17 cellular contexts compared by ENCODE assay signal in the genomic region with DNA sequence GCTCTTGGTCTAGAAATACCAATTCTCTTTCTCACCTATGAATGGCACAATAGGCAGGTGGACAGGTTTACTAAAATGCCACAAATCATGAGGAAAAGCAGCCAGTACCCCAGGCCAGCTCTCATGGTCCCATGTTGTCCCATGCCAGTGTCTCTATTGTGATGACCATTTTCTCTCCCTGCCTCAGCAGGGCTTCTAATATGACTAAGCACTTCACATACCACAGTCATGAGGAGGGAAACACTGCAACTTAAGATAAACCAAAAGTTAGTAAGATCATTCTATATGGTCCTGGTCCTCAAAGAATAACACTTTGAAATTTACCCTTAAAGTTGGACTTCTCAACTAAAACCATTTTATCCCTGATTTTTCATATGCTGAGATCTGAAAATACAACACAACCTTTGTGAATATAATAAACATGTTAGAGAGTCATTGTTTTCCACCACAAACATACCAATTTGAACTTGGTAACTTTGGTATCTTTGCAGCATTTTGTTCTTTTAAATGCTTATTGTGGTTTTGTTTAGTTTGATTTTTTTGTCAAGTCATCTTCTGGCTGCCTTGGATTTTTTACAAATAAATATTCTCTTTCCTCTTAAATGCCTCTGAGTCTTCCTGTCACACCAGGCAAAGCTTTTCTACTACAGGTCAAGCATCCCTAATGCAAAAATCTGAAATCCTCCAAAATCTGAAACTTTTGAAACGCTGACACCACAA. TPM values are rescaled to one million over a fixed set of nuclear protein-coding genes. Genes with fewer than 3 reads are reported as not detected.
DNase-seq lines count a peak whose midpoint lies in the region; ATAC-seq and TF ChIP-seq lines count a peak whose summit lies in the region.
"Had no signal": no experiment of that assay in that cellular context is flagged by ENCODE, and none has a peak within 500 bp of the region (broad histone marks: within the 10 kb centered on the region; RNA-seq: fewer than 3 reads in every experiment).

No MANE protein-coding gene starts in this region.

- no peak overlapping the region for H3K27ac Mint-ChIP-seq in naive thymus-derived CD4-positive, alpha-beta T cell
- H3K27ac Mint-ChIP-seq: activated CD8-positive, alpha-beta T cell treated with anti-CD3 and anti-CD28 coated beads for 36 hours; T-helper 2 cell treated with Interferon-gamma antibody and Interleukin-4, amounts not matched to agents 5 μg/mL and 100 μg/mL, for 36 hours had no signal

- CTCF ChIA-PET in naive thymus-derived CD4-positive, alpha-beta T cell (lab: Charles Lee) = no interaction called here

- H3K27ac ChIP-seq in mesenchymal stem cell (ENCODE audit: low read length, poor library complexity, severe bottlenecking) (no peak overlapping the region), stomach (no peak overlapping the region)
- no peak overlapping the region for H3K27ac ChIP-seq in naive thymus-derived CD4-positive, alpha-beta T cell (ENCODE audit: low read depth, low read length)
- H3K27ac ChIP-seq: BLaER1 treated with 17β-estradiol and CSF1 and Interleukin-3, amounts not matched to agents 10 nM and 100 nM; thyroid gland had no signal

- H3K4me1 ChIP-seq in mesenchymal stem cell (ENCODE audit: control insufficient read depth, insufficient read depth, low read depth, low read length) (no peaks in the 10 kb centered on the region), stomach (peaks cover 13 to 26% (median 21%) of the 10 kb centered on the region in 4 donors)
- H3K4me1 ChIP-seq in naive thymus-derived CD4-positive, alpha-beta T cell (ENCODE audit: control insufficient read depth in 2 of 2, insufficient read depth in 2 of 2, low read length in 2 of 2) = peaks cover 9 to 14% of the 10 kb centered on the region in 2 donors

- intact Hi-C loops in stomach (cut with DNase I; ENCODE audit: low total_unique reads) = no loop called here
- intact Hi-C loops in naive thymus-derived CD4-positive, alpha-beta T cell (cut with micrococcal nuclease) = no loop called here

- H3K14ac ChIP-seq in mesenchymal stem cell (ENCODE audit: low read length in 2 of 2) = no peak overlapping the region

- no peak overlapping the region for H3K4me2 ChIP-seq in mesenchymal stem cell (ENCODE audit: low read length, poor library complexity, severe bottlenecking)
- H3K4me2 ChIP-seq: BLaER1 treated with 17β-estradiol and CSF1 and Interleukin-3, amounts not matched to agents 10 nM and 100 nM had no signal

- H2BK15ac ChIP-seq in mesenchymal stem cell (ENCODE audit: low read depth, poor library complexity, severe bottlenecking) = no peak overlapping the region

- H3K27me3 ChIP-seq in MG63 (no peaks in the 10 kb centered on the region), mesenchymal stem cell (ENCODE audit: control insufficient read depth in 1 of 2, insufficient read depth in 1 of 2, low read length in 2 of 2) (no peaks in the 10 kb centered on the region), stomach (no peaks in the 10 kb centered on the region)
- H3K27me3 ChIP-seq in naive thymus-derived CD4-positive, alpha-beta T cell (ENCODE audit: control insufficient read depth in 2 of 2, insufficient read depth in 2 of 2, low read length in 2 of 2) = no peaks in the 10 kb centered on the region
- H3K27me3 ChIP-seq: BLaER1 treated with 17β-estradiol and CSF1 and Interleukin-3, amounts not matched to agents 10 nM and 100 nM; thyroid gland had no signal

- H3K4ac ChIP-seq in mesenchymal stem cell (ENCODE audit: low read depth in 1 of 2, low read length in 2 of 2) = no peak overlapping the region

- no peak overlapping the region for H2BK12ac ChIP-seq in mesenchymal stem cell (ENCODE audit: low read length in 2 of 2)

- POLR2A ChIA-PET in naive thymus-derived CD4-positive, alpha-beta T cell (lab: Charles Lee) = no interaction called here

- H3K9me3 Mint-ChIP-seq in naive thymus-derived CD4-positive, alpha-beta T cell = peaks cover 0 to 4% (median 0%) of the 10 kb centered on the region in 11 donors
- H3K9me3 Mint-ChIP-seq: activated CD8-positive, alpha-beta T cell treated with anti-CD3 and anti-CD28 coated beads for 36 hours; T-helper 2 cell treated with Interferon-gamma antibody and Interleukin-4, amounts not matched to agents 5 μg/mL and 100 μg/mL, for 36 hours had no signal

- no peaks in the 10 kb centered on the region for H3K27me3 Mint-ChIP-seq in naive thymus-derived CD4-positive, alpha-beta T cell
- H3K27me3 Mint-ChIP-seq: activated CD8-positive, alpha-beta T cell treated with anti-CD3 and anti-CD28 coated beads for 36 hours had no signal

- H3K36me3 Mint-ChIP-seq in naive thymus-derived CD4-positive, alpha-beta T cell = peaks cover 10 to 37% (median 26%) of the 10 kb centered on the region in 5 donors

- H3K4me3 ChIP-seq in MG63 (no peak overlapping the region), mesenchymal stem cell (ENCODE audit: insufficient read depth in 1 of 2, low read depth in 1 of 2, low read length in 2 of 2) (no peak overlapping the region), stomach (no peak overlapping the region)
- no peak overlapping the region for H3K4me3 ChIP-seq in naive thymus-derived CD4-positive, alpha-beta T cell (ENCODE audit: low read length)
- H3K4me3 ChIP-seq: BLaER1 treated with 17β-estradiol and CSF1 and Interleukin-3, amounts not matched to agents 10 nM and 100 nM; thyroid gland had no signal

- no peak overlapping the region for H4K8ac ChIP-seq in mesenchymal stem cell (ENCODE audit: low read length)

- DNase-seq in EL (peak; percentile 49), MG63 (peak; percentile 2), astrocyte of the hippocampus (ENCODE audit: low read depth, low spot score) (peak; percentile 31), mesenchymal stem cell (peak; percentile 50), stomach (no peak), NCI-H1417 (lab: John Stamatoyannopoulos, UW) (no peak)
- no peak for DNase-seq in naive thymus-derived CD4-positive, alpha-beta T cell
- DNase-seq: activated CD8-positive, alpha-beta T cell treated with anti-CD3 and anti-CD28 coated beads for 36 hours; activated naive CD4-positive, alpha-beta T cell; DND-41; head of caudate nucleus; kidney glomerular epithelial cell; NCI-H187 treated with DMSO at 0.1 percent for 48 hours; thyroid gland had no signal

- H3K23ac ChIP-seq in mesenchymal stem cell (ENCODE audit: low read length in 2 of 2) = no peak overlapping the region

- no peak overlapping the region for H3K4me3 Mint-ChIP-seq in naive thymus-derived CD4-positive, alpha-beta T cell
- H3K4me3 Mint-ChIP-seq: activated CD8-positive, alpha-beta T cell treated with anti-CD3 and anti-CD28 coated beads for 36 hours; T-helper 2 cell treated with Interferon-gamma antibody and Interleukin-4, amounts not matched to agents 5 μg/mL and 100 μg/mL, for 36 hours had no signal

- no peak for TF ChIP-seq POLR2A in stomach (IDR thresholded peaks at IDR 0.05)

- TF ChIP-seq EP300 in stomach (IDR thresholded peaks at IDR 0.05) = no peak

- H3K9ac ChIP-seq in mesenchymal stem cell (ENCODE audit: low read length) = peak overlapping the region; percentile 14
- H3K9ac ChIP-seq: BLaER1 treated with 17β-estradiol and CSF1 and Interleukin-3, amounts not matched to agents 10 nM and 100 nM had no signal

- peaks cover 16% of the 10 kb centered on the region for H3K79me1 ChIP-seq in mesenchymal stem cell (replicated peaks; ENCODE audit: low read length, poor library complexity, severe bottlenecking)

- H4K91ac ChIP-seq in mesenchymal stem cell (ENCODE audit: low read length) = no peak overlapping the region

- H3K4me1 Mint-ChIP-seq in naive thymus-derived CD4-positive, alpha-beta T cell = peaks cover 22 to 47% (median 38%) of the 10 kb centered on the region in 7 donors

- no peaks in the 10 kb centered on the region for H3K9me3 ChIP-seq in MG63
- no peaks in the 10 kb centered on the region for H3K9me3 ChIP-seq in mesenchymal stem cell (ENCODE audit: control insufficient read depth, low read length)
- no peaks in the 10 kb centered on the region for H3K9me3 ChIP-seq in stomach
- H3K9me3 ChIP-seq in naive thymus-derived CD4-positive, alpha-beta T cell (ENCODE audit: control insufficient read depth in 2 of 3, low read length in 3 of 3) = no peaks in the 10 kb centered on the region
- H3K9me3 ChIP-seq: BLaER1 treated with 17β-estradiol and CSF1 and Interleukin-3, amounts not matched to agents 10 nM and 100 nM; thyroid gland had no signal

- 75% methylated on average over 1 of the region's 1 CpG for WGBS in mesenchymal stem cell
- WGBS in stomach, 5 donors = 82 to 95% (median 89%) methylated on average over 1 of the region's 1 CpG

- H3K18ac ChIP-seq in mesenchymal stem cell (ENCODE audit: low read depth in 1 of 2, low read length in 2 of 2) = no peak overlapping the region

- no peak overlapping the region for H2BK5ac ChIP-seq in mesenchymal stem cell (ENCODE audit: low read depth, low read length, poor library complexity, severe bottlenecking)

- ATAC-seq in GM19455 (IDR thresholded peaks at IDR 0.05; ENCODE audit: unreplicated experiment) = no peak
- no peak for ATAC-seq in naive thymus-derived CD4-positive, alpha-beta T cell
- ATAC-seq: activated CD8-positive, alpha-beta T cell treated with anti-CD3 and anti-CD28 coated beads for 36 hours had no signal

- H2AFZ ChIP-seq in mesenchymal stem cell (ENCODE audit: low read depth, low read length) = no peak overlapping the region

- H3K36me3 ChIP-seq in MG63 = peaks cover 2% of the 10 kb centered on the region
- peaks cover 18 to 46% of the 10 kb centered on the region in 2 experiments for H3K36me3 ChIP-seq in mesenchymal stem cell (ENCODE audit: control insufficient read depth in 1 of 2, insufficient read depth in 2 of 2, low read depth in 1 of 2, low read length in 2 of 2)
- peaks cover 9 to 49% (median 48%) of the 10 kb centered on the region in 4 donors for H3K36me3 ChIP-seq in stomach
- H3K36me3 ChIP-seq in naive thymus-derived CD4-positive, alpha-beta T cell (ENCODE audit: control insufficient read depth in 2 of 3, insufficient read depth in 3 of 3, low read length in 3 of 3) = peaks cover 4 to 43% (median 8%) of the 10 kb centered on the region in 3 experiments

- TF ChIP-seq CTCF in stomach (IDR thresholded peaks at IDR 0.05) = no peak

- H2BK120ac ChIP-seq in mesenchymal stem cell (ENCODE audit: low read depth, low read length) = no peak overlapping the region

- H2AK5ac ChIP-seq in mesenchymal stem cell (ENCODE audit: low read length, severe bottlenecking) = no peak overlapping the region

RNA-seq across cellular contexts. Expression of gene TTC5, which starts 3.5 kb away (rescaled TPM):
- 12.6 and 36.7 TPM in 2 replicates for total RNA-seq in MG63 (2014; rRNA removed; shearing (Covaris generic); ENCODE audit: low replicate concordance)
- polyA plus RNA-seq in mesenchymal stem cell (2013, experiment 1 of 2) = 8.6 TPM
- polyA plus RNA-seq in mesenchymal stem cell (2013, experiment 2 of 2) = 8.6 TPM
- total RNA-seq in stomach = 10 to 100 TPM in 2 of 5 donors, 1 to 10 TPM in 3; 2.3 to 30.3 (median 6.2) TPM
- 1 to 10 TPM; 2.9 to 5.0 (median 3.8) TPM for polyA plus RNA-seq in stomach
- total RNA-seq in naive thymus-derived CD4-positive, alpha-beta T cell = 10 to 100 TPM; 16.4 to 30.1 (median 20.3) TPM
- 10 to 100 TPM; 20.8 to 21.3 TPM for polyA plus RNA-seq in naive thymus-derived CD4-positive, alpha-beta T cell

RNA-seq across cellular contexts. Expression of gene CCNB1IP1, which starts 30.9 kb away (rescaled TPM):
- total RNA-seq in MG63 (2014; rRNA removed; shearing (Covaris generic); ENCODE audit: low replicate concordance) = 38.0 and 151 TPM in 2 replicates
- 46.1 TPM for polyA plus RNA-seq in mesenchymal stem cell (2013, experiment 1 of 2)
- polyA plus RNA-seq in mesenchymal stem cell (2013, experiment 2 of 2) = 49.5 TPM
- 100 to 1,000 TPM in 1 of 5 donors, 10 to 100 TPM in 3, 1 to 10 TPM in 1; 2.6 to 104 (median 58.9) TPM for total RNA-seq in stomach
- polyA plus RNA-seq in stomach = 10 to 100 TPM; 39.2 to 69.5 (median 52.7) TPM
- 10 to 100 TPM; 19.1 to 29.8 (median 28.7) TPM for total RNA-seq in naive thymus-derived CD4-positive, alpha-beta T cell
- 10 to 100 TPM; 14.8 to 21.4 TPM for polyA plus RNA-seq in naive thymus-derived CD4-positive, alpha-beta T cell

RNA-seq across cellular contexts. Expression of gene PARP2, which starts 41.2 kb away (rescaled TPM):
- 5.9 and 7.5 TPM in 2 replicates for total RNA-seq in MG63 (2014; rRNA removed; shearing (Covaris generic); ENCODE audit: low replicate concordance)
- 12.1 TPM for polyA plus RNA-seq in mesenchymal stem cell (2013, experiment 1 of 2)
- 12.4 TPM for polyA plus RNA-seq in mesenchymal stem cell (2013, experiment 2 of 2)
- 10 to 100 TPM in 3 of 5 donors, 1 to 10 TPM in 2; 4.1 to 30.4 (median 17.7) TPM for total RNA-seq in stomach
- 10 to 100 TPM in 2 of 3 donors, 1 to 10 TPM in 1; 7.5 to 16.0 (median 11.2) TPM for polyA plus RNA-seq in stomach
- total RNA-seq in naive thymus-derived CD4-positive, alpha-beta T cell = 10 to 100 TPM; 15.3 to 24.5 (median 21.3) TPM
- polyA plus RNA-seq in naive thymus-derived CD4-positive, alpha-beta T cell = 10 to 100 TPM in 1 of 2 donors, 1 to 10 TPM in 1; 9.8 to 14.0 TPM

Comparison
In these comparisons a context has a peak if more than half of its experiments do, and no peak if none do; other contexts are left out.
1. DNase-seq: peak in EL (single experiment), MG63 (single experiment), astrocyte of the hippocampus (single experiment) and mesenchymal stem cell (single experiment); none in stomach (single experiment), naive thymus-derived CD4-positive, alpha-beta T cell (0 of 9) and NCI-H1417 (0 of 3).